Comparison of ENCODE assay signal across 8 cellular contexts in genomic region chr17:10292057-10292931, GRCh38.
A peak's percentile ranks its signal among the peaks of the same experiment; 100 is the strongest.
DNase-seq lines count a peak whose midpoint lies in the region; ATAC-seq, FAIRE-seq and TF ChIP-seq lines count a peak whose summit lies in the region.

No MANE protein-coding gene starts in this region.

- DNase-seq in GM12891 (ENCODE audit: insufficient read length, low spot score) (no peak), RWPE2 (ENCODE audit: low spot score) (peak; percentile 79), lung (ENCODE audit: low spot score) (no peak), ecto neural progenitor cell (ENCODE audit: low spot score) (no peak), AML-193 (lab: John Stamatoyannopoulos, UW) (no peak), KG1 (lab: John Stamatoyannopoulos, UW) (no peak), osteoblast (ENCODE audit: insufficient read length, low spot score, missing footprints) (no peak)

- no peaks in the 10 kb centered on the region for H4K20me1 ChIP-seq in osteoblast (ENCODE audit: insufficient read depth, low read length)

- no peak overlapping the region for H2AFZ ChIP-seq in osteoblast (ENCODE audit: low read length)

- H3K4me2 ChIP-seq in osteoblast (ENCODE audit: insufficient read depth, low read length), result no peak overlapping the region

- no peak for TF ChIP-seq POLR2A in GM12891 (IDR thresholded peaks at IDR 0.05; ENCODE audit: low read depth, low read length)

- TF ChIP-seq CTCF in RWPE2 (IDR thresholded peaks at IDR 0.05; ENCODE audit: poor library complexity, severe bottlenecking) (no peak), lung (IDR thresholded peaks at IDR 0.05; ENCODE audit: control extremely low read depth, extremely low read depth) (no peak), osteoblast (IDR thresholded peaks at IDR 0.05; ENCODE audit: extremely low read depth, low read depth, low read length) (no peak)

- H3K36me3 ChIP-seq in RWPE2 (ENCODE audit: low read depth) (no peaks in the 10 kb centered on the region), lung (ENCODE audit: control insufficient read depth in 2 of 2, insufficient read depth in 2 of 2, low read length in 2 of 2) (no peaks in the 10 kb centered on the region), osteoblast (ENCODE audit: insufficient read depth, low read length) (no peaks in the 10 kb centered on the region)

- no peaks in the 10 kb centered on the region for H3K9me3 ChIP-seq in RWPE2 (ENCODE audit: severe bottlenecking)
- H3K9me3 ChIP-seq in lung (ENCODE audit: control insufficient read depth in 2 of 2, insufficient read depth in 1 of 2, low read length in 1 of 2), result no peaks in the 10 kb centered on the region
- H3K9me3 ChIP-seq in osteoblast (ENCODE audit: low read depth, low read length), result no peaks in the 10 kb centered on the region

- H3K79me2 ChIP-seq in osteoblast (ENCODE audit: insufficient read depth, low read length), result no peaks in the 10 kb centered on the region

- H3K27ac ChIP-seq in RWPE2 (ENCODE audit: poor library complexity, severe bottlenecking), result peak overlapping the region; percentile 55
- peak overlapping the region in 1 of 2 donors; percentile 4 for H3K27ac ChIP-seq in lung (ENCODE audit: low read depth in 1 of 2, low read length in 1 of 2)
- H3K27ac ChIP-seq in osteoblast (ENCODE audit: low read depth, low read length), result no peak overlapping the region

- peak; percentile 78 for FAIRE-seq in GM12891 (lab: Jason Lieb, UNC)

- ATAC-seq in HG02610 (IDR thresholded peaks at IDR 0.05; ENCODE audit: unreplicated experiment), result peak; percentile 78
- ATAC-seq in RWPE2 (ENCODE audit: low read depth), result peak; percentile 97
- ATAC-seq in lung (ENCODE audit: insufficient read depth, low FRiP score), result peak; percentile 23

- no peaks in the 10 kb centered on the region for H3K27me3 ChIP-seq in RWPE2 (ENCODE audit: insufficient read depth, poor library complexity, severe bottlenecking)
- H3K27me3 ChIP-seq in lung (ENCODE audit: control insufficient read depth, insufficient read depth), result no peaks in the 10 kb centered on the region
- no peaks in the 10 kb centered on the region for H3K27me3 ChIP-seq in osteoblast (ENCODE audit: insufficient read depth, low read length)

- H3K4me1 ChIP-seq in RWPE2 (ENCODE audit: insufficient read depth, poor library complexity, severe bottlenecking) (peaks cover 14% of the 10 kb centered on the region), lung (ENCODE audit: control insufficient read depth in 2 of 2, insufficient read depth in 2 of 2, low read length in 2 of 2) (no peaks in the 10 kb centered on the region), osteoblast (ENCODE audit: insufficient read depth, low read length) (no peaks in the 10 kb centered on the region)

- 59 to 62% methylated on average over 12 of the region's 12 CpGs for WGBS in lung, 2 donors

- H3K4me3 ChIP-seq in RWPE2 (ENCODE audit: severe bottlenecking) (no peak overlapping the region), lung (no peak overlapping the region), osteoblast (ENCODE audit: insufficient read depth, low read length) (no peak overlapping the region)

TF ChIP-seq in GM12891, 5 proteins besides CTCF, POLR2A, EP300 and RAD21:
- TF ChIP-seq POLR2AphosphoS5 (IDR thresholded peaks at IDR 0.05; ENCODE audit: low read depth, low read length) (no peak), POU2F2 (IDR thresholded peaks at IDR 0.05; ENCODE audit: low read depth, low read length) (no peak), PAX5 (IDR thresholded peaks at IDR 0.05; ENCODE audit: insufficient read depth, low read length, severe bottlenecking) (no peak), SPI1 (IDR thresholded peaks at IDR 0.05; ENCODE audit: low read depth, low read length) (peak; percentile 65)

Comparison
In these comparisons a context has a peak if more than half of its experiments do, and no peak if none do; other contexts are left out.
1. ATAC-seq: peak in every context shown above with its lines; median percentile 97 in RWPE2; 78 in HG02610; 23 in lung.